27 cellular contexts compared by ENCODE assay signal in the genomic region with DNA sequence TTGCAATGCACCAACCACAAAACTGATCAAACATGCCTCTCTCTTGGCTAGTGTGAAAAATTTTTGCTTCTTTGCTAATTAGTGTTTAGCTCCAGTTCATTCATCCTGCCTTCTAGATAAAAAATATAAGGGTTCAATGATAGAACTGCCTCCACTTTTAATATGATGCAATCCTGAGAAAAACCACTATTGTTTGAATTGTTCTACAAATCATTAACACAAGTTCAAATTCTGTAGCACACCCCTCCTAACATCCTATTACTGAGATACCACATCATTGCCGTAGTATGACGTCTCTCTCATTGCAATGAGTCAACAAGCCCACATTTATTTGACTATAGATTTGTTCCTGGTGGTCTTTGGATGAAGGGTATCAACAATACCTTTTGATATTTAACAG.
"Had no signal": no experiment of that assay in that cellular context is flagged by ENCODE, and none has a peak within 500 bp of the region (broad histone marks: within the 10 kb centered on the region; RNA-seq: fewer than 3 reads in every experiment).

No MANE protein-coding gene starts in this region.

- DNase-seq: activated CD4-positive, alpha-beta T cell treated with anti-CD3 and anti-CD28 coated beads for 48 hours; activated CD4-positive, alpha-beta T cell treated with anti-CD3 and anti-CD28 coated beads, Interleukin-2, amount 50 U/mL, for 4 hours; activated CD4-positive, CD25-positive, alpha-beta regulatory T cell treated with anti-CD3 and anti-CD28 coated beads, Interleukin-2, amount 50 U/mL, for 72 hours; activated CD8-positive, alpha-beta memory T cell treated with anti-CD3 and anti-CD28 coated beads, Interleukin-2, amount 10 ng/mL, durations not matched to agents 7 days and 5 days; activated effector memory CD4-positive, alpha-beta T cell treated with Interleukin-2 at 50 U/mL for 16 hours; activated naive CD4-positive, alpha-beta T cell; activated naive CD8-positive, alpha-beta T cell treated with anti-CD3 and anti-CD28 coated beads, Interleukin-2, amount 50 U/mL, for 24 hours; activated T-cell treated with anti-CD3 and anti-CD28 coated beads, Interleukin-2, amount 50 U/mL, for 24 hours; amniotic stem cell; NCI-H1105 treated with DMSO at 0.1 percent for 48 hours; NCI-H1436 treated with DMSO at 0.1 percent for 48 hours; NCI-H187; NCI-H2081; NCI-H510A treated with DMSO at 0.1 percent for 48 hours; NCI-H69; NK-92 treated with Interleukin-12 subunit alpha and Interleukin-12 subunit beta, amount 100 ng/mL, for 24 hours; PC-3; SHP77; T-helper 17 cell; T-helper 9 cell had no signal

- H3K9me3 Mint-ChIP-seq: activated naive CD4-positive, alpha-beta T cell treated with anti-CD3 and anti-CD28 coated beads, Interleukin-2, amount 50 U/mL, for 24 hours; activated naive CD8-positive, alpha-beta T cell treated with anti-CD3 and anti-CD28 coated beads, Interleukin-2, amount 50 U/mL, for 24 hours; activated T-helper 1 cell treated with anti-CD3 and anti-CD28 coated beads, Interleukin-12 subunit alpha, Interleukin-12 subunit beta, Interleukin-2, Interleukin-4 antibody, amounts not matched to agents 30 ng/mL and 10 ng/mL and 1 ng/mL, durations not matched to agents 14 hours and 24 hours and 36 hours; brain; WTC11 had no signal

- H3K9me3 ChIP-seq: SJSA1 had no signal

- H3K36me3 Mint-ChIP-seq: activated CD8-positive, alpha-beta memory T cell treated with anti-CD3 and anti-CD28 coated beads, Interleukin-2, amount 10 ng/mL, durations not matched to agents 7 days and 5 days; activated naive CD4-positive, alpha-beta T cell treated with anti-CD3 and anti-CD28 coated beads, Interleukin-2, amount 50 U/mL, for 24 hours; brain; WTC11 had no signal

- H3K27me3 Mint-ChIP-seq: activated CD8-positive, alpha-beta memory T cell treated with anti-CD3 and anti-CD28 coated beads, Interleukin-2, amount 10 ng/mL, durations not matched to agents 7 days and 5 days; activated naive CD4-positive, alpha-beta T cell treated with anti-CD3 and anti-CD28 coated beads, Interleukin-2, amount 50 U/mL, for 24 hours; activated naive CD8-positive, alpha-beta T cell treated with anti-CD3 and anti-CD28 coated beads, Interleukin-2, amount 50 U/mL, for 24 hours; activated T-cell treated with anti-CD3 and anti-CD28 coated beads, Interleukin-2, amount 50 U/mL, for 24 hours; brain; T-helper 17 cell had no signal

- ATAC-seq: activated CD8-positive, alpha-beta memory T cell treated with anti-CD3 and anti-CD28 coated beads, Interleukin-2, amount 10 ng/mL, durations not matched to agents 7 days and 5 days; activated naive CD8-positive, alpha-beta T cell treated with anti-CD3 and anti-CD28 coated beads, Interleukin-2, amount 50 U/mL, for 24 hours; PC-3; T-helper 17 cell; WTC11 had no signal

- H3K4me3 ChIP-seq: SJSA1 had no signal

- H3K4me1 ChIP-seq: SJSA1 had no signal

- FAIRE-seq: astrocyte, RCC 7860 had no signal

- H3K36me3 ChIP-seq: SJSA1 had no signal

- H3K27ac Mint-ChIP-seq: activated CD8-positive, alpha-beta memory T cell treated with anti-CD3 and anti-CD28 coated beads, Interleukin-2, amount 10 ng/mL, durations not matched to agents 7 days and 5 days; activated naive CD4-positive, alpha-beta T cell treated with anti-CD3 and anti-CD28 coated beads, Interleukin-2, amount 50 U/mL, for 24 hours; activated naive CD8-positive, alpha-beta T cell treated with anti-CD3 and anti-CD28 coated beads, Interleukin-2, amount 50 U/mL, for 24 hours; activated T-cell treated with anti-CD3 and anti-CD28 coated beads, Interleukin-2, amount 50 U/mL, for 24 hours; activated T-helper 1 cell treated with anti-CD3 and anti-CD28 coated beads, Interleukin-12 subunit alpha, Interleukin-12 subunit beta, Interleukin-2, Interleukin-4 antibody, amounts not matched to agents 30 ng/mL and 10 ng/mL and 1 ng/mL, durations not matched to agents 14 hours and 24 hours and 36 hours; brain; T-helper 17 cell; WTC11 had no signal

- H3K27ac ChIP-seq: SJSA1 had no signal

- H3K27me3 ChIP-seq: SJSA1 had no signal

- H3K4me3 Mint-ChIP-seq: activated CD8-positive, alpha-beta memory T cell treated with anti-CD3 and anti-CD28 coated beads, Interleukin-2, amount 10 ng/mL, durations not matched to agents 7 days and 5 days; activated naive CD4-positive, alpha-beta T cell treated with anti-CD3 and anti-CD28 coated beads, Interleukin-2, amount 50 U/mL, for 24 hours; activated naive CD8-positive, alpha-beta T cell treated with anti-CD3 and anti-CD28 coated beads, Interleukin-2, amount 50 U/mL, for 24 hours; activated T-cell treated with anti-CD3 and anti-CD28 coated beads, Interleukin-2, amount 50 U/mL, for 24 hours; activated T-helper 1 cell treated with anti-CD3 and anti-CD28 coated beads, Interleukin-12 subunit alpha, Interleukin-12 subunit beta, Interleukin-2, Interleukin-4 antibody, amounts not matched to agents 30 ng/mL and 10 ng/mL and 1 ng/mL, durations not matched to agents 14 hours and 24 hours and 36 hours; brain; T-helper 17 cell; WTC11 had no signal

- H3K4me1 Mint-ChIP-seq: activated CD8-positive, alpha-beta memory T cell treated with anti-CD3 and anti-CD28 coated beads, Interleukin-2, amount 10 ng/mL, durations not matched to agents 7 days and 5 days; activated naive CD4-positive, alpha-beta T cell treated with anti-CD3 and anti-CD28 coated beads, Interleukin-2, amount 50 U/mL, for 24 hours; activated naive CD8-positive, alpha-beta T cell treated with anti-CD3 and anti-CD28 coated beads, Interleukin-2, amount 50 U/mL, for 24 hours; brain; T-helper 17 cell had no signal
